Comparison of ENCODE assay signal across 17 cellular contexts in the genomic region with DNA sequence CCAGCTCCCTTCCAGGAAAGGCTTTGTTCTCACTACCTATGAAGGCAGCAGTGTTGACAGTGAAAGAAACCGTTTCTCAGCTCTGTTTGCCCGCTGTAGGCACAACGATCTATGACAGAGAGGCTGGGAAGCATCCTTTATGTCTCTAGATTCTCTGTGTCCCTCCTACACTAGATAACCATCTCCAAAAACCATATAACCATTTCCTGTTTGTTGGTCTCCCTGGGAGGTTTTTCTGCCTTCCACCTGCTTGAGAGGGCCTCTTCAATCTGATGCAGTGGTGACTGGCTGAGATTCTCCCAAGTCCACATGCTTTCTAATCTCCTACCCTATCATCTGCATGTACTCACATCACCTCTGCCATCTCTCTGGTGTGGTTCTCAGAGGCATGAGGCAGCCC. TPM values are rescaled to one million over a fixed set of nuclear protein-coding genes. Genes with fewer than 3 reads are reported as not detected.
DNase-seq lines count a peak whose midpoint lies in the region; ATAC-seq and TF ChIP-seq lines count a peak whose summit lies in the region.
"Had no signal": no experiment of that assay in that cellular context is flagged by ENCODE, and none has a peak within 500 bp of the region (broad histone marks: within the 10 kb centered on the region; RNA-seq: fewer than 3 reads in every experiment).

No MANE protein-coding gene starts in this region.

- peak overlapping the region; percentile 28; the same call in 1 of the 2 replicates for H2AFZ ChIP-seq in DND-41 (ENCODE audit: low read depth, low read length)

- H3K79me2 ChIP-seq in DND-41 (ENCODE audit: insufficient read depth, low read length) = peaks cover 26% of the 10 kb centered on the region

- H3K4me1 Mint-ChIP-seq in activated CD4-positive, alpha-beta T cell treated with anti-CD3 and anti-CD28 coated beads, Interleukin-2, amount 10 ng/mL, durations not matched to agents 24 days and 14 days = peaks cover 45% of the 10 kb centered on the region

- peaks cover 62% of the 10 kb centered on the region for H3K36me3 Mint-ChIP-seq in activated CD4-positive, alpha-beta T cell treated with anti-CD3 and anti-CD28 coated beads, Interleukin-2, amount 10 ng/mL, durations not matched to agents 24 days and 14 days (ENCODE audit: low read depth)

- no peak overlapping the region for H3K27ac ChIP-seq in A673 (ENCODE audit: low read depth, low read length, poor library complexity, severe bottlenecking)
- peak overlapping the region; percentile 98 for H3K27ac ChIP-seq in DND-41 (ENCODE audit: low read length)
- H3K27ac ChIP-seq: BLaER1 had no signal

- H3K4me3 ChIP-seq in A673 (ENCODE audit: low read depth, low read length, poor library complexity, severe bottlenecking) (no peak overlapping the region), DND-41 (ENCODE audit: low read depth in 1 of 2, low read length in 2 of 2) (peak overlapping the region in 1 of 2 experiments; percentile 24; a peak in 1 of 4 replicates)
- H3K4me3 ChIP-seq: BLaER1 had no signal

- peak overlapping the region; percentile 93 for H3K27ac Mint-ChIP-seq in activated CD4-positive, alpha-beta T cell treated with anti-CD3 and anti-CD28 coated beads, Interleukin-2, amount 10 ng/mL, durations not matched to agents 24 days and 14 days

- BruUV-seq in A673 (replicated peaks; lab: Mats Ljungman, UMichigan) = no TSS peak

- DNase-seq in A673 (ENCODE audit: low spot score) (peak; percentile 34), DND-41 (peak; percentile 92), NCI-H128 (lab: John Stamatoyannopoulos, UW; ENCODE audit: unreplicated experiment) (no peak), iPS-NIHi7 (ENCODE audit: extremely low spot score) (no peak), GM03348 (ENCODE audit: low spot score) (no peak)
- peak; percentile 90 for DNase-seq in activated CD4-positive, alpha-beta T cell treated with anti-CD3 and anti-CD28 coated beads, Interleukin-2, amount 10 ng/mL, durations not matched to agents 24 days and 14 days
- peak; percentile 7 for DNase-seq in effector CD4-positive, alpha-beta T cell
- DNase-seq: activated CD8-positive, alpha-beta memory T cell treated with anti-CD3 and anti-CD28 coated beads for 24 hours; foreskin melanocyte; GF-D8; KG1; NCI-H2107; OCI-M1; substantia nigra; SW 1271 had no signal

- H4K20me1 ChIP-seq in DND-41 (ENCODE audit: insufficient read depth, low read length) = no peaks in the 10 kb centered on the region
- H4K20me1 ChIP-seq: BLaER1 had no signal

- TF ChIP-seq CTCF in A673 (conservative IDR thresholded peaks at IDR 0.05; ENCODE audit: low read depth, low read length) (no peak), DND-41 (IDR thresholded peaks at IDR 0.05; ENCODE audit: borderline replicate concordance, extremely low read depth, low read length, poor library complexity, severe bottlenecking) (no peak)

- CTCF ChIA-PET in A673 (lab: Charles Lee) = no interaction called here

- POLR2A ChIA-PET in A673 (lab: Charles Lee; ENCODE audit: low non-redundant PET) = no interaction called here

- intact Hi-C loops in A673 (cut with micrococcal nuclease; ENCODE audit: unreplicated experiment) = no loop called here
- intact Hi-C loops in activated CD4-positive, alpha-beta T cell treated with anti-CD3 and anti-CD28 coated beads, Interleukin-2, amount 10 ng/mL, durations not matched to agents 24 days and 14 days (cut with micrococcal nuclease) = loop anchor here (1.0 to 5.0 kb wide), 5 partner anchors 17 to 118 kb away; partner anchors contain the start of gene PIM1

- H3K9me3 Mint-ChIP-seq in activated CD4-positive, alpha-beta T cell treated with anti-CD3 and anti-CD28 coated beads, Interleukin-2, amount 10 ng/mL, durations not matched to agents 24 days and 14 days = no peaks in the 10 kb centered on the region

- H3K9ac ChIP-seq in DND-41 (ENCODE audit: low read depth, low read length) = peak overlapping the region; percentile 68
- H3K9ac ChIP-seq: BLaER1 had no signal

- H3K27me3 Mint-ChIP-seq in activated CD4-positive, alpha-beta T cell treated with anti-CD3 and anti-CD28 coated beads, Interleukin-2, amount 10 ng/mL, durations not matched to agents 24 days and 14 days = no peaks in the 10 kb centered on the region

- ATAC-seq in DND-41 (ENCODE audit: insufficient read depth, low read depth) (peak; percentile 89), HG03159 (IDR thresholded peaks at IDR 0.05; ENCODE audit: unreplicated experiment) (no peak)

- H3K4me2 ChIP-seq in DND-41 (ENCODE audit: insufficient read depth, low read length) = peak overlapping the region; percentile 52
- H3K4me2 ChIP-seq: BLaER1 had no signal

- no peaks in the 10 kb centered on the region for H3K27me3 ChIP-seq in A673 (replicated peaks; ENCODE audit: insufficient read depth, low read depth, low read length, poor library complexity)
- no peaks in the 10 kb centered on the region for H3K27me3 ChIP-seq in DND-41 (ENCODE audit: insufficient read depth, low read length, poor library complexity)
- H3K27me3 ChIP-seq: BLaER1 had no signal

- H3K9me3 ChIP-seq in A673 (ENCODE audit: low read depth, low read length, poor library complexity, severe bottlenecking) (no peaks in the 10 kb centered on the region), DND-41 (ENCODE audit: insufficient read depth, low read length, severe bottlenecking) (no peaks in the 10 kb centered on the region)

- peak overlapping the region; percentile 61 for H3K4me3 Mint-ChIP-seq in activated CD4-positive, alpha-beta T cell treated with anti-CD3 and anti-CD28 coated beads, Interleukin-2, amount 10 ng/mL, durations not matched to agents 24 days and 14 days

- H3K4me1 ChIP-seq in A673 (ENCODE audit: insufficient read depth, low read length, poor library complexity, severe bottlenecking) (peaks cover 12% of the 10 kb centered on the region), DND-41 (ENCODE audit: insufficient read depth, low read length) (peaks cover 62% of the 10 kb centered on the region)

- H3K36me3 ChIP-seq in A673 (ENCODE audit: insufficient read depth, low read length, poor library complexity, severe bottlenecking) (peaks cover 37% of the 10 kb centered on the region), DND-41 (ENCODE audit: insufficient read depth, low read length) (peaks cover 66% of the 10 kb centered on the region)

RNA-seq across cellular contexts. Expression of gene TMEM217, which starts 32.0 kb away (rescaled TPM):
- 0.37 TPM in 1 of 2 replicates, not detected in the other for total RNA-seq in A673 (2021)
- 4.1 and 6.1 TPM in 2 replicates for total RNA-seq in activated CD4-positive, alpha-beta T cell treated with anti-CD3 and anti-CD28 coated beads, Interleukin-2, amount 10 ng/mL, durations not matched to agents 24 days and 14 days

RNA-seq across cellular contexts. Expression of gene TBC1D22B, which starts 32.4 kb away (rescaled TPM):
- total RNA-seq in A673 (2021) = 13.1 and 13.5 TPM in 2 replicates
- total RNA-seq in activated CD4-positive, alpha-beta T cell treated with anti-CD3 and anti-CD28 coated beads, Interleukin-2, amount 10 ng/mL, durations not matched to agents 24 days and 14 days = 17.2 and 18.7 TPM in 2 replicates

Comparison
In these comparisons a context has a peak if more than half of its experiments do, and no peak if none do; other contexts are left out.
1. DNase-seq: peak in A673 (single experiment), DND-41 (single experiment), activated CD4-positive, alpha-beta T cell treated with anti-CD3 and anti-CD28 coated beads, Interleukin-2, amount 10 ng/mL, durations not matched to agents 24 days and 14 days (single experiment) and effector CD4-positive, alpha-beta T cell (single experiment); none in NCI-H128 (single experiment), iPS-NIHi7 (single experiment) and GM03348 (single experiment).